Comparison of ENCODE assay signal across 10 cellular contexts in the genomic region with DNA sequence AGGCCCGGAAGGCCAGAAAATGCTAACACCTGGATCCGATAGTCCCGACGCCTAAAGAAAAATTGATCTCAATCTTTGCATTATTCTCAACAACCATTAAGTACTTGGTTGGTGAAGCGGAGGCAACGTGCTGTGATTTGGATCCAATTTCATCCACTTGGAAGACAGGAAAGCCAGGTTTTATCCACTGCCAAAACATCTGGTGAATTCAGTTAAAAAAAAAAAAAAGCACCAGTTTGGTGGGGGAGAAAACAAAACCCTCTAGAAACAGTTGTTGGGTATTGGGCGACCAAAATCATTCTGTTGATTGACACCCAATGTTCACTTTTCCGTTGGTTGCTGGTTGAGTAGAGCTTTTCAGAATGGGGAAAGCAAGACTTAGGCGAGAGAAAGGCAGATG. TPM values are rescaled to one million over a fixed set of nuclear protein-coding genes. Genes with fewer than 3 reads are reported as not detected.
DNase-seq lines count a peak whose midpoint lies in the region; ATAC-seq and TF ChIP-seq lines count a peak whose summit lies in the region.
"Had no signal": no experiment of that assay in that cellular context is flagged by ENCODE, and none has a peak within 500 bp of the region (broad histone marks: within the 10 kb centered on the region; RNA-seq: fewer than 3 reads in every experiment).

No MANE protein-coding gene starts in this region.

- POLR2A ChIA-PET in SK-N-SH (lab: Yijun Ruan, JAX): no interaction called here

- intact Hi-C loops in stomach (cut with DNase I; ENCODE audit: low total_unique reads): no loop called here

- H4K20me1 ChIP-seq in SK-N-SH (ENCODE audit: insufficient read depth): no peaks in the 10 kb centered on the region

- no peaks in the 10 kb centered on the region for H3K9me2 ChIP-seq in SK-N-SH

- peaks cover 14 to 27% of the 10 kb centered on the region in 2 experiments for H3K4me1 ChIP-seq in SK-N-SH (ENCODE audit: control insufficient read depth in 1 of 2, insufficient read depth in 2 of 2, low read depth in 1 of 2, low read length in 1 of 2)
- H3K4me1 ChIP-seq in stomach: peaks cover 19 to 31% (median 25%) of the 10 kb centered on the region in 4 donors
- H3K4me1 ChIP-seq in effector memory CD4-positive, alpha-beta T cell (ENCODE audit: control insufficient read depth, insufficient read depth, low read length, poor library complexity, severe bottlenecking): no peaks in the 10 kb centered on the region

- no peak for TF ChIP-seq EP300 in SK-N-SH (IDR thresholded peaks at IDR 0.05; ENCODE audit: borderline replicate concordance in 1 of 2, low read depth in 1 of 2, low read length in 1 of 2)
- no peak for TF ChIP-seq EP300 in stomach (IDR thresholded peaks at IDR 0.05)

- CTCF ChIA-PET in SK-N-SH (lab: Yijun Ruan, JAX): no interaction called here

- peaks cover 22% of the 10 kb centered on the region for H3F3A ChIP-seq in SK-N-SH (replicated peaks; ENCODE audit: insufficient read depth)

- DNase-seq in NCI-H510A treated with DMSO at 0.1 percent for 48 hours (lab: John Stamatoyannopoulos, UW) (peak; percentile 16), NCI-H510A (lab: John Stamatoyannopoulos, UW) (no peak), SK-N-SH (no peak), foreskin fibroblast (peak in 1 of 2 donors; percentile 64), stomach (no peak), NCI-H1436 (lab: John Stamatoyannopoulos, UW) (no peak)
- DNase-seq in effector memory CD4-positive, alpha-beta T cell: no peak
- DNase-seq: ACHN, immature natural killer cell had no signal

- H3K4me3 ChIP-seq in SK-N-SH (ENCODE audit: low read depth in 2 of 2, low read length in 1 of 2): peak overlapping the region in 1 of 2 experiments; percentile 25; a peak in 1 of 4 replicates
- peak overlapping the region; percentile 14 to 20 for H3K4me3 ChIP-seq in foreskin fibroblast (ENCODE audit: low read depth in 1 of 2, low read length in 2 of 2)
- no peak overlapping the region for H3K4me3 ChIP-seq in stomach
- no peak overlapping the region for H3K4me3 ChIP-seq in effector memory CD4-positive, alpha-beta T cell (ENCODE audit: insufficient read depth, low read depth, low read length, poor library complexity, severe bottlenecking)

- 65% methylated on average over 9 of the region's 9 CpGs for WGBS in SK-N-SH (ENCODE audit: low lambda C conversion rate)
- WGBS in stomach, 5 donors: 57 to 79% (median 72%) methylated on average over 9 of the region's 9 CpGs

- H3K27ac ChIP-seq in SK-N-SH (ENCODE audit: low read depth in 2 of 2, low read length in 1 of 2): peak overlapping the region; percentile 77 to 98; a peak in 3 of 4 replicates
- H3K27ac ChIP-seq in stomach: peak overlapping the region in 4 of 5 donors; percentile 71 to 83 (median 77)
- H3K27ac ChIP-seq in effector memory CD4-positive, alpha-beta T cell (ENCODE audit: insufficient read depth, low read length, poor library complexity, severe bottlenecking): no peak overlapping the region

- H3K27me3 ChIP-seq in SK-N-SH (ENCODE audit: insufficient read depth) (no peaks in the 10 kb centered on the region), stomach (no peaks in the 10 kb centered on the region)
- no peaks in the 10 kb centered on the region for H3K27me3 ChIP-seq in effector memory CD4-positive, alpha-beta T cell (replicated peaks; ENCODE audit: control insufficient read depth, insufficient read depth, low read length, poor library complexity, severe bottlenecking)

- H3K79me2 ChIP-seq in SK-N-SH (ENCODE audit: insufficient read depth): no peaks in the 10 kb centered on the region; the same call in 1 of the 2 replicates

- no peak for TF ChIP-seq RAD21 in SK-N-SH (IDR thresholded peaks at IDR 0.05; ENCODE audit: low read length)

- H3K9me3 ChIP-seq in SK-N-SH (no peaks in the 10 kb centered on the region), stomach (no peaks in the 10 kb centered on the region)
- H3K9me3 ChIP-seq in effector memory CD4-positive, alpha-beta T cell (ENCODE audit: control insufficient read depth, low read length): no peaks in the 10 kb centered on the region

- H3K9ac ChIP-seq in SK-N-SH: peak overlapping the region; percentile 53; the same call in 1 of the 2 replicates

- ATAC-seq in GM19328 (IDR thresholded peaks at IDR 0.05; ENCODE audit: unreplicated experiment): no peak

- peak overlapping the region; percentile 72 for H3K4me2 ChIP-seq in SK-N-SH

- peak overlapping the region; percentile 14; the same call in 1 of the 2 replicates for H2AFZ ChIP-seq in SK-N-SH (ENCODE audit: low read depth)

- no peaks in the 10 kb centered on the region for H3K36me3 ChIP-seq in SK-N-SH (replicated peaks in 1 of 2; ENCODE audit: control insufficient read depth in 1 of 2, insufficient read depth in 2 of 2, low read length in 1 of 2)
- H3K36me3 ChIP-seq in stomach: no peaks in the 10 kb centered on the region
- no peaks in the 10 kb centered on the region for H3K36me3 ChIP-seq in effector memory CD4-positive, alpha-beta T cell (ENCODE audit: control insufficient read depth, insufficient read depth, low read length)

- no peak for TF ChIP-seq POLR2A in stomach (IDR thresholded peaks at IDR 0.05)

- TF ChIP-seq CTCF in SK-N-SH (IDR thresholded peaks at IDR 0.05) (no peak), foreskin fibroblast (IDR thresholded peaks at IDR 0.05; ENCODE audit: low read depth, low read length) (no peak), stomach (IDR thresholded peaks at IDR 0.05) (no peak)

TF ChIP-seq in SK-N-SH, 30 proteins besides CTCF, POLR2A, EP300 and RAD21:
- TF ChIP-seq RFX5 (IDR thresholded peaks at IDR 0.05; ENCODE audit: low read length): no peak
- TF ChIP-seq RXRA (IDR thresholded peaks at IDR 0.05; ENCODE audit: borderline replicate concordance, low read depth): no peak
- no peak for TF ChIP-seq TEAD4 (IDR thresholded peaks at IDR 0.05; ENCODE audit: borderline replicate concordance, insufficient read depth)
- TF ChIP-seq FOSL2 (IDR thresholded peaks at IDR 0.05; ENCODE audit: borderline replicate concordance, low read depth): no peak
- no peak for TF ChIP-seq PBX3 (IDR thresholded peaks at IDR 0.05)
- TF ChIP-seq JUND (IDR thresholded peaks at IDR 0.05): no peak
- TF ChIP-seq SIN3A (IDR thresholded peaks at IDR 0.05; ENCODE audit: borderline replicate concordance, low read depth, low read length): no peak; the same call in 1 of the 2 replicates
- TF ChIP-seq, protein P1, sequence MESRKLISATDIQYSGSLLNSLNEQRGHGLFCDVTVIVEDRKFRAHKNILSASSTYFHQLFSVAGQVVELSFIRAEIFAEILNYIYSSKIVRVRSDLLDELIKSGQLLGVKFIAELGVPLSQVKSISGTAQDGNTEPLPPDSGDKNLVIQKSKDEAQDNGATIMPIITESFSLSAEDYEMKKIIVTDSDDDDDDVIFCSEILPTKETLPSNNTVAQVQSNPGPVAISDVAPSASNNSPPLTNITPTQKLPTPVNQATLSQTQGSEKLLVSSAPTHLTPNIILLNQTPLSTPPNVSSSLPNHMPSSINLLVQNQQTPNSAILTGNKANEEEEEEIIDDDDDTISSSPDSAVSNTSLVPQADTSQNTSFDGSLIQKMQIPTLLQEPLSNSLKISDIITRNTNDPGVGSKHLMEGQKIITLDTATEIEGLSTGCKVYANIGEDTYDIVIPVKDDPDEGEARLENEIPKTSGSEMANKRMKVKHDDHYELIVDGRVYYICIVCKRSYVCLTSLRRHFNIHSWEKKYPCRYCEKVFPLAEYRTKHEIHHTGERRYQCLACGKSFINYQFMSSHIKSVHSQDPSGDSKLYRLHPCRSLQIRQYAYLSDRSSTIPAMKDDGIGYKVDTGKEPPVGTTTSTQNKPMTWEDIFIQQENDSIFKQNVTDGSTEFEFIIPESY (IDR thresholded peaks at IDR 0.05; ENCODE audit: borderline replicate concordance, low read depth): no peak
- no peak for TF ChIP-seq GABPA (IDR thresholded peaks at IDR 0.05; ENCODE audit: low read depth)
- no peak for TF ChIP-seq EZH2phosphoT487 (IDR thresholded peaks at IDR 0.05; ENCODE audit: borderline replicate concordance, low read depth)

RNA-seq across cellular contexts. Expression of gene MED13L, which starts 41.8 kb away (rescaled TPM):
- polyA plus RNA-seq in SK-N-SH (2012; rRNA removed) (17.1 and 26.3 TPM in 2 replicates), stomach (10 to 100 TPM; 10.4 to 14.5 (median 12.4) TPM)
- 18.4 and 19.1 TPM in 2 replicates for polyA plus RNA-seq in SK-N-SH (2012; cell fraction: cytosol; rRNA removed)
- 24.4 and 38.6 TPM in 2 replicates for polyA plus RNA-seq in SK-N-SH (2012; cell fraction: nucleus; rRNA removed)
- total RNA-seq in stomach: 100 to 1,000 TPM in 3 of 5 donors, 10 to 100 TPM in 2; 56.2 to 305 (median 122) TPM

Comparison
In these comparisons a context has a peak if more than half of its experiments do, and no peak if none do; other contexts are left out.
1. H3K4me3 ChIP-seq: peak in foreskin fibroblast (2 of 2); none in stomach (0 of 4) and effector memory CD4-positive, alpha-beta T cell (single experiment).